ENCODE assay signal across 8 cellular contexts in genomic region chr7:727806-728460, GRCh38. TPM values are rescaled to one million over a fixed set of nuclear protein-coding genes. Genes with fewer than 3 reads are reported as not detected.
DNase-seq lines count a peak whose midpoint lies in the region; ATAC-seq, FAIRE-seq and TF ChIP-seq lines count a peak whose summit lies in the region.

No MANE protein-coding gene starts in this region.

- H3K27ac ChIP-seq in HUES48 (ENCODE audit: low read depth, low read length) (no peak overlapping the region), breast epithelium (no peak overlapping the region), mucosa of rectum (ENCODE audit: low read depth in 2 of 2, low read length in 2 of 2) (peak overlapping the region in 1 of 2 donors; percentile 53)

- no peak for FAIRE-seq in urothelium cell line (lab: Jason Lieb, UNC)

- ATAC-seq in HG03342 (IDR thresholded peaks at IDR 0.05; ENCODE audit: unreplicated experiment): no peak

- TF ChIP-seq POLR2A in breast epithelium (IDR thresholded peaks at IDR 0.05): no peak

- H3K4me1 ChIP-seq in HUES48 (ENCODE audit: control insufficient read depth, insufficient read depth, low read length): peaks cover 9% of the 10 kb centered on the region; the same call in 1 of the 2 replicates
- peaks cover 4 to 8% of the 10 kb centered on the region in 2 donors for H3K4me1 ChIP-seq in breast epithelium
- peaks cover 16 to 32% of the 10 kb centered on the region in 2 donors for H3K4me1 ChIP-seq in mucosa of rectum (ENCODE audit: control insufficient read depth in 2 of 2, insufficient read depth in 2 of 2, low read length in 2 of 2)

- H3K9ac ChIP-seq in HUES48 (ENCODE audit: low read depth, low read length): no peak overlapping the region
- H3K9ac ChIP-seq in mucosa of rectum (ENCODE audit: low read depth in 1 of 2, low read length in 2 of 2): peak overlapping the region in 1 of 2 donors; percentile 52

- DNase-seq in AG09309 (ENCODE audit: low read depth) (no peak), breast epithelium (ENCODE audit: low spot score in 2 of 2) (peak in 1 of 2 donors; percentile 24), NCI-H69 (lab: John Stamatoyannopoulos, UW) (no peak), NCI-H1930 (lab: John Stamatoyannopoulos, UW) (no peak), urothelium cell line (ENCODE audit: low spot score) (no peak)

- H3K36me3 ChIP-seq in HUES48 (ENCODE audit: control insufficient read depth, insufficient read depth, low read length) (peaks cover 47% of the 10 kb centered on the region), breast epithelium (no peaks in the 10 kb centered on the region), mucosa of rectum (ENCODE audit: control insufficient read depth in 2 of 2, insufficient read depth in 2 of 2, low read length in 2 of 2) (peaks cover 4 to 17% of the 10 kb centered on the region in 2 donors)

- H3K4me3 ChIP-seq in AG09309 (ENCODE audit: control insufficient read depth, low read depth, low read length) (peak overlapping the region; percentile 75), HUES48 (ENCODE audit: low read depth, low read length) (peak overlapping the region; percentile 66), breast epithelium (peak overlapping the region; percentile 78 to 97 (median 96)), mucosa of rectum (ENCODE audit: low read length in 2 of 2) (peak overlapping the region; percentile 48 to 51)

- no peaks in the 10 kb centered on the region for H3K27me3 ChIP-seq in HUES48 (ENCODE audit: control insufficient read depth, insufficient read depth, low read length)
- H3K27me3 ChIP-seq in breast epithelium: no peaks in the 10 kb centered on the region
- H3K27me3 ChIP-seq in mucosa of rectum (ENCODE audit: control insufficient read depth in 2 of 2, insufficient read depth in 2 of 2, low read length in 2 of 2): no peaks in the 10 kb centered on the region

- H3K9me3 ChIP-seq in HUES48 (ENCODE audit: control insufficient read depth, insufficient read depth, low read length) (peaks cover 13% of the 10 kb centered on the region), breast epithelium (no peaks in the 10 kb centered on the region), mucosa of rectum (ENCODE audit: control insufficient read depth in 2 of 2, low read length in 2 of 2) (no peaks in the 10 kb centered on the region)

- intact Hi-C loops in breast epithelium (cut with DNase I; ENCODE audit: low total_unique reads): loop anchor here (2.0 kb wide), 1 partner anchor 37 kb away; no protein-coding TSS in a partner anchor

- no peak for TF ChIP-seq CTCF in AG09309 (IDR thresholded peaks at IDR 0.05; ENCODE audit: control insufficient read depth, insufficient read depth, low read depth, low read length, missing control alignments)
- no peak for TF ChIP-seq CTCF in breast epithelium (IDR thresholded peaks at IDR 0.05)

RNA-seq across cellular contexts. Expression of gene PRKAR1B, which starts 0.9 kb away (rescaled TPM):
- 10 to 100 TPM in 1 of 3 donors, 1 to 10 TPM in 2; 3.7 to 10.5 (median 7.9) TPM for total RNA-seq in breast epithelium

RNA-seq across cellular contexts. Expression of gene DNAAF5, which starts 1.4 kb away (rescaled TPM):
- 10 to 100 TPM; 14.1 to 29.8 (median 23.6) TPM for total RNA-seq in breast epithelium
